ENCODE assay signal across 14 cellular contexts in genomic region chr7:152956006-152956405, GRCh38.
DNase-seq lines count a peak whose midpoint lies in the region; ATAC-seq and TF ChIP-seq lines count a peak whose summit lies in the region.
"Had no signal": no experiment of that assay in that cellular context is flagged by ENCODE, and none has a peak within 500 bp of the region (broad histone marks: within the 10 kb centered on the region; RNA-seq: fewer than 3 reads in every experiment).

No MANE protein-coding gene starts in this region.

- no peak for TF ChIP-seq POLR2A in GM18505 (IDR thresholded peaks at IDR 0.05; ENCODE audit: borderline replicate concordance, extremely low read depth, insufficient read depth, insufficient read length)

- ATAC-seq in left ventricle myocardium superior (no peak), GM21390 (IDR thresholded peaks at IDR 0.05; ENCODE audit: unreplicated experiment) (no peak), GM18505 (IDR thresholded peaks at IDR 0.05; ENCODE audit: unreplicated experiment) (no peak)
- ATAC-seq: CD8-positive, alpha-beta T cell; GM12878 had no signal

- intact Hi-C loops in left ventricle myocardium superior (cut with micrococcal nuclease): no loop called here

- 0 out of 3 replicates have a peak, but pooled peaks have one; percentile 2 for TF ChIP-seq CTCF in GM12872 (IDR thresholded peaks at IDR 0.05; ENCODE audit: insufficient read depth, low read depth, low read length)

- DNase-seq in HT-29 (ENCODE audit: low spot score): peak; percentile 24
- DNase-seq in RKO (ENCODE audit: low spot score): peak; percentile 39
- DNase-seq in iPS-NIHi11 (ENCODE audit: low spot score): peak; percentile 33
- DNase-seq in left ventricle myocardium superior: no peak
- DNase-seq: CD8-positive, alpha-beta T cell; HFFc6; MG63; NCI-H1417; NCI-H2081; NCI-H446 had no signal
